ENCODE assay signal across 8 cellular contexts in the genomic region with DNA sequence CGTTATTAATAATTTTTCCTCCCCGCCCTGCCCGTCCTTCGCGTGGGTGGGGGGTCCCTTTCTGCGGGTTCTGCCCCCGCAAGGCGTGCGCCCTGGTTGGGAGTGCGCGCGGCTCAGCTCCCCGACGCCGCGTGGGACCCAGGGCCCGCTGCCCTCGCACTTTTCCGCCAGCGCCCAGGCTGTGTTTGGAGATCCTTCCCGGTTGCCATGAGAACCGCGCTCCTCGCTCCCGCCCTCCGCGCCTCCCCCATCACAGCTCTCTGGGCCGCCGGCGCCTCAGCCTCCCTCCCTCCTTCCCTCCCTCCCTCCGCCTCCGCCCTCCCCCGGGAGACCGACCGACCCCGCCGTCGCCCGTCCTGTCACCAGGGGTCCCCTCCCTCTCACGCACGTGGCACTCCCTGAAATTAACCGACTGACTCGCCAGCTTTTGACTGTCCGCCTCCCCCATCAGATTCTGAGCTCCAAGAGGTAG. TPM values are rescaled to one million over a fixed set of nuclear protein-coding genes. Genes with fewer than 3 reads are reported as not detected.
DNase-seq lines count a peak whose midpoint lies in the region; ATAC-seq and TF ChIP-seq lines count a peak whose summit lies in the region.

No MANE protein-coding gene starts in this region.

- no peaks in the 10 kb centered on the region for H3K36me3 ChIP-seq in body of pancreas (replicated peaks in 1 of 2; ENCODE audit: insufficient read depth in 1 of 2, low read depth in 2 of 2)
- no peaks in the 10 kb centered on the region for H3K36me3 ChIP-seq in rectal smooth muscle tissue (ENCODE audit: control insufficient read depth, insufficient read depth, low read length)

- TF ChIP-seq CTCF in body of pancreas (IDR thresholded peaks at IDR 0.05), result no peak

- H3K27me3 ChIP-seq in body of pancreas (no peaks in the 10 kb centered on the region), rectal smooth muscle tissue (ENCODE audit: control insufficient read depth, insufficient read depth, low read length) (peaks cover 10% of the 10 kb centered on the region)

- H3K4me1 ChIP-seq in body of pancreas, result peaks cover 53% of the 10 kb centered on the region
- H3K4me1 ChIP-seq in rectal smooth muscle tissue (ENCODE audit: control insufficient read depth, insufficient read depth, low read length), result peaks cover 26% of the 10 kb centered on the region

- H3K9me3 ChIP-seq in body of pancreas, result no peaks in the 10 kb centered on the region

- no peak overlapping the region for H3K4me3 ChIP-seq in body of pancreas
- peak overlapping the region; percentile 57 for H3K4me3 ChIP-seq in rectal smooth muscle tissue (ENCODE audit: low read length)

- ATAC-seq in body of pancreas (peak; percentile 54), HG03457 (IDR thresholded peaks at IDR 0.05; ENCODE audit: unreplicated experiment) (no peak), GM18909 (IDR thresholded peaks at IDR 0.05; ENCODE audit: poor library complexity, unreplicated experiment) (no peak)

- intact Hi-C loops in body of pancreas (cut with DNase I), result no loop called here

- 1 to 3% methylated on average over 25 to 42 of the region's 44 CpGs for WGBS in body of pancreas, 2 donors

- no peak for TF ChIP-seq POLR2A in body of pancreas (IDR thresholded peaks at IDR 0.05)

- peak; percentile 70 for DNase-seq in DMS79 treated with DMSO at 0.1 percent for 48 hours (lab: John Stamatoyannopoulos, UW)
- peak; percentile 77 for DNase-seq in NCI-H1105 (lab: John Stamatoyannopoulos, UW)
- DNase-seq in SW480 (ENCODE audit: low spot score), result peak; percentile 86
- peak; percentile 77 to 87 (median 82) for DNase-seq in body of pancreas
- DNase-seq in hippocampal formation (lab: John Stamatoyannopoulos, UW), result peak; percentile 66 to 67

- peak overlapping the region; percentile 69 for H3K9ac ChIP-seq in rectal smooth muscle tissue (ENCODE audit: low read length)

- H3K27ac ChIP-seq in body of pancreas, result peak overlapping the region; percentile 12 to 83 (median 60)
- peak overlapping the region; percentile 91 for H3K27ac ChIP-seq in rectal smooth muscle tissue (ENCODE audit: low read depth, low read length)

RNA-seq across cellular contexts. Expression of a gene that starts 2.4 kb away (rescaled TPM):
- 10 to 100 TPM; 50.1 to 63.9 TPM for total RNA-seq in body of pancreas

RNA-seq across cellular contexts. Expression of a gene that starts 19.4 kb away (rescaled TPM):
- total RNA-seq in body of pancreas, result 1 to 10 TPM in 1 of 2 donors, not detected in 1; 4.4 TPM

RNA-seq across cellular contexts. Expression of a gene that starts 21.1 kb away (rescaled TPM):
- total RNA-seq in body of pancreas, result 10 to 100 TPM; 52.7 to 72.8 TPM

RNA-seq across cellular contexts. Expression of a gene that starts 30.9 kb away (rescaled TPM):
- total RNA-seq in body of pancreas, result 10 to 100 TPM; 40.5 to 86.1 TPM
